Comparison of ENCODE assay signal across 28 cellular contexts in the genomic region with DNA sequence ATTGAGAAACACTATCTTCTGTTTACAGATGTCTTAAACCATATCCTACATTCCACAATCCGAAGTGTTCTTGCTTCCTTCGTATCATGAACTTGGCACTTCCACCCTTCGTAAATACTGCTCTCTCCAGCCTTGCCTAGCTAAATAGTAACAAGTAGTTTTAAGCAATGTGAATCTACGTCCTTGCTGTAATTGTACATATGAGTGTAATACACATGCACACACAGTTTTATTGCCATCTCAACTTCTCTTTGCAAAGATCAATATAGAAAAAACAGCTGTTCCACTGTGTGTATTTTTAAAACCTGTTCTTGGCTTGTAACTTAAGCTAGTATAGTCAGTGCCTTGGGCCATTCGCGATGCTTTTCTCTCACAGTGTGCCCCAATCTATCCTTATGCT.
"Had no signal": no experiment of that assay in that cellular context is flagged by ENCODE, and none has a peak within 500 bp of the region (broad histone marks: within the 10 kb centered on the region; RNA-seq: fewer than 3 reads in every experiment).

No MANE protein-coding gene starts in this region.

- DNase-seq: stimulated activated CD4-positive, alpha-beta T cell treated with anti-CD3 and anti-CD28 coated beads, Interleukin-2, amount 100 ng/mL, for 48 hours; stimulated activated CD4-positive, alpha-beta T cell treated with anti-CD3 and anti-CD28 coated beads, Interleukin-4, amount 100 ng/mL, for 1 hour; stimulated activated CD4-positive, alpha-beta T cell treated with anti-CD3 and anti-CD28 coated beads, Interleukin-4, amount 100 ng/mL, for 24 hours; stimulated activated CD4-positive, alpha-beta T cell treated with anti-CD3 and anti-CD28 coated beads, Interleukin-4, amount 100 ng/mL, for 4 hours; stimulated activated CD8-positive, alpha-beta memory T cell treated with anti-CD3 and anti-CD28 coated beads, Interleukin-4, amount 100 ng/mL, for 48 hours; stimulated activated naive B cell treated with anti-CD40 and anti-IgM and Interleukin-4, amounts not matched to agents 10 μg/mL and 1 μg/mL and 100 μg/mL, for 72 hours; stimulated activated naive CD4-positive, alpha-beta T cell; stimulated activated naive CD4-positive, alpha-beta T cell treated with Interleukin-2 at 50 U/mL for 16 hours; stimulated activated naive CD8-positive, alpha-beta T cell treated with anti-CD3 and anti-CD28 coated beads, Interleukin-15, amount 100 ng/mL, for 72 hours; stimulated activated naive CD8-positive, alpha-beta T cell treated with anti-CD3 and anti-CD28 coated beads, Interleukin-15, Interleukin-2, amounts not matched to agents 100 U/mL and 50 U/mL, for 24 hours; stomach; substantia nigra; testis; thyroid gland; tibial artery; transverse colon; trophoblast cell; upper lobe of left lung; upper lobe of right lung; uterus had no signal

- H3K27ac Mint-ChIP-seq: stimulated activated effector memory CD8-positive, alpha-beta T cell treated with anti-CD3 and anti-CD28 coated beads, Interleukin-12 subunit alpha, Interleukin-12 subunit beta, amount 100 ng/mL, for 72 hours; stimulated activated memory B cell treated with anti-CD40 and anti-IgM and Interleukin-4, amounts not matched to agents 10 μg/mL and 1 μg/mL and 100 μg/mL, for 72 hours; stimulated activated naive B cell treated with anti-CD40 and anti-IgM and Interleukin-4, amounts not matched to agents 10 μg/mL and 1 μg/mL and 100 μg/mL, for 72 hours; stimulated activated naive CD8-positive, alpha-beta T cell treated with anti-CD3 and anti-CD28 coated beads, Interleukin-15, amount 100 ng/mL, for 72 hours; stimulated activated naive CD8-positive, alpha-beta T cell treated with anti-CD3 and anti-CD28 coated beads, Interleukin-15, Interleukin-2, amounts not matched to agents 100 ng/mL and 50 ng/mL, for 24 hours; type B pancreatic cell had no signal

- H3K27me3 ChIP-seq: stomach, suprapubic skin, testis, thyroid gland, tibial artery, tibial nerve, transverse colon, upper lobe of left lung, upper lobe of right lung, uterus, vagina had no signal

- H3K9me3 Mint-ChIP-seq: type B pancreatic cell had no signal

- H3K27me3 Mint-ChIP-seq: stimulated activated memory B cell treated with anti-CD40 and anti-IgM and Interleukin-4, amounts not matched to agents 10 μg/mL and 1 μg/mL and 100 μg/mL, for 72 hours; stimulated activated naive B cell treated with anti-CD40 and anti-IgM and Interleukin-4, amounts not matched to agents 10 μg/mL and 1 μg/mL and 100 μg/mL, for 72 hours; stimulated activated naive CD8-positive, alpha-beta T cell treated with anti-CD3 and anti-CD28 coated beads, Interleukin-15, amount 100 ng/mL, for 72 hours; stimulated activated naive CD8-positive, alpha-beta T cell treated with anti-CD3 and anti-CD28 coated beads, Interleukin-15, Interleukin-2, amounts not matched to agents 100 ng/mL and 50 ng/mL, for 24 hours; type B pancreatic cell had no signal

- ATAC-seq: stimulated activated effector memory CD8-positive, alpha-beta T cell treated with anti-CD3 and anti-CD28 coated beads, Interleukin-12 subunit alpha, Interleukin-12 subunit beta, amount 100 ng/mL, for 72 hours; stimulated activated memory B cell treated with anti-CD40 and anti-IgM and Interleukin-4, amounts not matched to agents 10 μg/mL and 1 μg/mL and 100 μg/mL, for 72 hours; stimulated activated naive B cell treated with anti-CD40 and anti-IgM and Interleukin-4, amounts not matched to agents 10 μg/mL and 1 μg/mL and 100 μg/mL, for 72 hours; stimulated activated naive CD8-positive, alpha-beta T cell treated with anti-CD3 and anti-CD28 coated beads, Interleukin-15, amount 100 ng/mL, for 72 hours; stimulated activated naive CD8-positive, alpha-beta T cell treated with anti-CD3 and anti-CD28 coated beads, Interleukin-15, Interleukin-2, amounts not matched to agents 100 U/mL and 50 U/mL, for 24 hours; upper lobe of right lung had no signal

- H3K36me3 Mint-ChIP-seq: stimulated activated effector memory CD8-positive, alpha-beta T cell treated with anti-CD3 and anti-CD28 coated beads, Interleukin-12 subunit alpha, Interleukin-12 subunit beta, amount 100 ng/mL, for 72 hours; stimulated activated memory B cell treated with anti-CD40 and anti-IgM and Interleukin-4, amounts not matched to agents 10 μg/mL and 1 μg/mL and 100 μg/mL, for 72 hours; stimulated activated naive B cell treated with anti-CD40 and anti-IgM and Interleukin-4, amounts not matched to agents 10 μg/mL and 1 μg/mL and 100 μg/mL, for 72 hours; type B pancreatic cell had no signal

- H3K4me1 ChIP-seq: stomach, suprapubic skin, testis, thyroid gland, tibial artery, tibial nerve, transverse colon, upper lobe of left lung, upper lobe of right lung, uterus, vagina had no signal

- H3K4me3 ChIP-seq: stomach, suprapubic skin, testis, thoracic aorta, thyroid gland, tibial artery, tibial nerve, transverse colon, upper lobe of left lung, upper lobe of right lung, uterus, vagina had no signal

- H3K36me3 ChIP-seq: stomach, suprapubic skin, thoracic aorta, thyroid gland, tibial artery, tibial nerve, transverse colon, upper lobe of left lung, upper lobe of right lung, uterus, vagina had no signal

- H3K9me3 ChIP-seq: stomach, suprapubic skin, testis, thoracic aorta, thyroid gland, tibial artery, tibial nerve, transverse colon, upper lobe of left lung, upper lobe of right lung, uterus, vagina had no signal

- H3K4me1 Mint-ChIP-seq: stimulated activated effector memory CD8-positive, alpha-beta T cell treated with anti-CD3 and anti-CD28 coated beads, Interleukin-12 subunit alpha, Interleukin-12 subunit beta, amount 100 ng/mL, for 72 hours; stimulated activated memory B cell treated with anti-CD40 and anti-IgM and Interleukin-4, amounts not matched to agents 10 μg/mL and 1 μg/mL and 100 μg/mL, for 72 hours; stimulated activated naive CD8-positive, alpha-beta T cell treated with anti-CD3 and anti-CD28 coated beads, Interleukin-15, amount 100 ng/mL, for 72 hours had no signal

- H3K27ac ChIP-seq: stomach, suprapubic skin, testis, thoracic aorta, thyroid gland, tibial artery, tibial nerve, transverse colon, upper lobe of left lung, upper lobe of right lung, uterus, vagina had no signal

- H3K4me3 Mint-ChIP-seq: stimulated activated effector memory CD8-positive, alpha-beta T cell treated with anti-CD3 and anti-CD28 coated beads, Interleukin-12 subunit alpha, Interleukin-12 subunit beta, amount 100 ng/mL, for 72 hours; stimulated activated memory B cell treated with anti-CD40 and anti-IgM and Interleukin-4, amounts not matched to agents 10 μg/mL and 1 μg/mL and 100 μg/mL, for 72 hours; stimulated activated naive B cell treated with anti-CD40 and anti-IgM and Interleukin-4, amounts not matched to agents 10 μg/mL and 1 μg/mL and 100 μg/mL, for 72 hours; stimulated activated naive CD8-positive, alpha-beta T cell treated with anti-CD3 and anti-CD28 coated beads, Interleukin-15, amount 100 ng/mL, for 72 hours; stimulated activated naive CD8-positive, alpha-beta T cell treated with anti-CD3 and anti-CD28 coated beads, Interleukin-15, Interleukin-2, amounts not matched to agents 100 ng/mL and 50 ng/mL, for 24 hours; type B pancreatic cell had no signal
